Comparison of ENCODE assay signal across 7 cellular contexts in the genomic region with DNA sequence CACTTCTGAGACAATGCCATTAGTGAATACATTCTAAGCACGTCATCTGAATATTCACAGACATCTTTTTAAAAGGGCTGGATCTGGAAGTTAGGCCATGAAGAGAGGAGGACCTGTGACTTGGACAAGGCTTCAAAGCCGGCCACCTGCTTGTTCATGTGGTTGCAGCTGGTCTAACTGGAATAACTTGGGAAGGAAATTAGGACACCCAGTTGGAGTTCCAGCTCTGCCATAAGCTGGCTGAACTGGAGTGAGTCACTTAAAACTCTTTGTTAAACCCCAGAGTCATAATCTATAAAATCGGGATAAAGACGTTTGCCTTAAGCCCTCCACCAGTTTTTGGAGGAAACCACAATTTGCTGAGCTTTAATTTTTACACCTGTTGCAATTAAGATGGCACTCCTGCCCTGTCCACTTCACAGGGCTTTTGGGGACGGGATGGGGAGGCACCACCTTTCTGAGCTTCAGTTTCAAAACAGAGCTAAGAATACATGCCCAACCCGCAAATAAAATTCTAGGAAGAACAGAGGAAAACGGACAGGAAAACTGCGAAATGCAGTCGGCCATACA. TPM values are rescaled to one million over a fixed set of nuclear protein-coding genes. Genes with fewer than 3 reads are reported as not detected.
DNase-seq lines count a peak whose midpoint lies in the region; ATAC-seq, FAIRE-seq and TF ChIP-seq lines count a peak whose summit lies in the region.

No MANE protein-coding gene starts in this region.

- H3K9me3 ChIP-seq in K562 (replicated peaks; ENCODE audit: control insufficient read depth, insufficient read depth, low read depth, low read length), result no peaks in the 10 kb centered on the region
- no peaks in the 10 kb centered on the region for H3K9me3 ChIP-seq in lung (ENCODE audit: control insufficient read depth in 2 of 2, insufficient read depth in 1 of 2, low read length in 1 of 2)

- H4K20me1 ChIP-seq in K562 (replicated peaks; ENCODE audit: control insufficient read depth, insufficient read depth, low read length), result no peaks in the 10 kb centered on the region

- peak overlapping the region; percentile 96 to 99 (median 98) for H3K4me3 Mint-ChIP-seq in IgD-negative memory B cell

- intact Hi-C loops in K562 (cut with micrococcal nuclease), result loop anchor here (2.0 kb wide), 1 partner anchor 85 kb away; the partner anchor contains the start of gene NR4A3

- in situ Hi-C loops in K562 (cut with MboI), result no loop called here

- H3K9me3 Mint-ChIP-seq in IgD-negative memory B cell, result no peaks in the 10 kb centered on the region

- H3K27me3 Mint-ChIP-seq in IgD-negative memory B cell, result no peaks in the 10 kb centered on the region

- TF ChIP-seq CTCF in K562 (IDR thresholded peaks at IDR 0.05 in 2 of 3, conservative IDR thresholded peaks at IDR 0.05 in 1 of 3; ENCODE audit: insufficient read depth in 2 of 3, low read depth in 1 of 3, low read length in 3 of 3) (no peak), lung (IDR thresholded peaks at IDR 0.05; ENCODE audit: control extremely low read depth, extremely low read depth) (no peak)

- TF ChIP-seq RAD21 in K562 (CRISPR knock-in tag; conservative IDR thresholded peaks at IDR 0.05 in 1 of 2, IDR thresholded peaks at IDR 0.05 in 1 of 2), result no peak

- H3K36me3 ChIP-seq in K562 (ENCODE audit: control insufficient read depth, insufficient read depth, low read length) (no peaks in the 10 kb centered on the region), lung (ENCODE audit: control insufficient read depth in 2 of 2, insufficient read depth in 2 of 2, low read length in 2 of 2) (no peaks in the 10 kb centered on the region), urinary bladder (ENCODE audit: insufficient read depth) (no peaks in the 10 kb centered on the region)

- H3K27me3 ChIP-seq in K562 (ENCODE audit: control insufficient read depth in 2 of 2, insufficient read depth in 2 of 2, low read length in 2 of 2) (no peaks in the 10 kb centered on the region), lung (ENCODE audit: control insufficient read depth, insufficient read depth) (no peaks in the 10 kb centered on the region)

- H3K9ac ChIP-seq in K562 (ENCODE audit: insufficient read depth in 1 of 2, low read depth in 2 of 2, low read length in 2 of 2), result peak overlapping the region; percentile 38 to 51; a peak in 3 of 4 replicates

- POLR2A ChIA-PET in K562 (lab: Yijun Ruan, JAX), result interaction anchor here (0.6 to 2.5 kb wide), 3 partner anchors 10 to 36 kb away, joined by 3 to 12 read pairs (median 3); no protein-coding TSS in a partner anchor

- no peaks in the 10 kb centered on the region for H3K9me1 ChIP-seq in K562 (ENCODE audit: control insufficient read depth, insufficient read depth, low read length)

- no peak for TF ChIP-seq EP300 in K562 (IDR thresholded peaks at IDR 0.05; ENCODE audit: low read length)

- peaks cover 0 to 6% of the 10 kb centered on the region in 2 experiments; a peak in 2 of 5 replicates for H3K4me1 ChIP-seq in K562 (replicated peaks in 1 of 2; ENCODE audit: control insufficient read depth in 2 of 2, insufficient read depth in 2 of 2, low read length in 2 of 2)
- H3K4me1 ChIP-seq in lung (ENCODE audit: control insufficient read depth in 2 of 2, insufficient read depth in 2 of 2, low read length in 2 of 2), result peaks cover 0 to 3% of the 10 kb centered on the region in 2 donors
- no peaks in the 10 kb centered on the region for H3K4me1 ChIP-seq in urinary bladder (ENCODE audit: insufficient read depth)

- WGBS in K562 (ENCODE audit: insufficient coverage, low coverage, missing lambda C conversion rate), result 15% methylated on average over 9 of the region's 9 CpGs
- WGBS in lung, 2 donors, result 17 to 22% methylated on average over 9 of the region's 9 CpGs
- 26% methylated on average over 9 of the region's 9 CpGs for WGBS in urinary bladder

- H3K27ac ChIP-seq in K562 (ENCODE audit: extremely low read depth, low read depth, low read length), result peak overlapping the region; percentile 44; the same call in 1 of the 3 replicates
- H3K27ac ChIP-seq in lung (ENCODE audit: low read depth in 1 of 2, low read length in 1 of 2), result peak overlapping the region in 1 of 2 donors; percentile 18
- H3K27ac ChIP-seq in urinary bladder (ENCODE audit: low read depth), result peak overlapping the region; percentile 52

- peaks cover 28% of the 10 kb centered on the region; the same call in 2 of the 3 replicates for H3K79me2 ChIP-seq in K562 (ENCODE audit: control insufficient read depth, insufficient read depth, low read length)

- peaks cover 3% of the 10 kb centered on the region for H3K36me3 Mint-ChIP-seq in IgD-negative memory B cell

- TF ChIP-seq POLR2A in K562 (conservative IDR thresholded peaks at IDR 0.05), result no peak

- DNase-seq in K562 (ENCODE audit: extremely low read depth in 1 of 4, low spot score in 3 of 4) (peak in 1 of 4 experiments; percentile 11), lung (ENCODE audit: low spot score) (no peak), NCI-H446 (lab: John Stamatoyannopoulos, UW) (no peak), NCI-H2081 treated with DMSO at 0.1 percent for 48 hours (lab: John Stamatoyannopoulos, UW) (no peak)

- peak overlapping the region; percentile 94 for H3K4me2 ChIP-seq in K562 (ENCODE audit: insufficient read depth, low read length)

- CTCF ChIA-PET in K562 (lab: Yijun Ruan, JAX; ENCODE audit: low intra/inter-chr PET ratio), result no interaction called here

- no peak for ATAC-seq in K562
- ATAC-seq in lung (ENCODE audit: insufficient read depth, low FRiP score), result no peak

- H3K4me3 ChIP-seq in GM08714 (ENCODE audit: low read length) (peak overlapping the region; percentile 73), K562 (peak overlapping the region; percentile 96), lung (peak overlapping the region; percentile 92), urinary bladder (ENCODE audit: low read depth, low read length) (peak overlapping the region; percentile 96)

- H3K4me1 Mint-ChIP-seq in IgD-negative memory B cell, result peaks cover 16 to 17% (median 17%) of the 10 kb centered on the region in 3 donors

- TSS peak; percentile 88 for BruUV-seq in K562 (replicated peaks; lab: Mats Ljungman, UMichigan)

- peak overlapping the region; percentile 98 for H2AFZ ChIP-seq in K562 (ENCODE audit: low read depth, low read length)

- peak overlapping the region; percentile 78 to 98 (median 96) for H3K27ac Mint-ChIP-seq in IgD-negative memory B cell

- FAIRE-seq in K562 (lab: Jason Lieb, UNC), result no peak

TF ChIP-seq in K562, 482 proteins besides CTCF, POLR2A, EP300 and RAD21 (continues in another document):
- TF ChIP-seq NFE2 (IDR thresholded peaks at IDR 0.05; ENCODE audit: low read depth) (no peak), RFX1 (IDR thresholded peaks at IDR 0.05) (no peak), E2F5 (CRISPR knock-in tag; IDR thresholded peaks at IDR 0.05) (no peak), E4F1 (CRISPR knock-in tag; IDR thresholded peaks at IDR 0.05; ENCODE audit: borderline replicate concordance) (no peak), ZNF316 (IDR thresholded peaks at IDR 0.05) (peak; percentile 81), ZNF143 (CRISPR knock-in tag; IDR thresholded peaks at IDR 0.05) (no peak), BHLHE40 (IDR thresholded peaks at IDR 0.05; ENCODE audit: low read length) (no peak), SETDB1 (IDR thresholded peaks at IDR 0.05; ENCODE audit: low read length) (no peak), SRF (CRISPR knock-in tag; IDR thresholded peaks at IDR 0.05) (no peak)

RNA-seq across cellular contexts. Expression of gene STX17, which starts 0.5 kb away (rescaled TPM):
- polyA plus RNA-seq in IgD-negative memory B cell (18.1 TPM), K562 (2011; rRNA removed) (14.3 and 19.0 TPM in 2 replicates), K562 (2014; fragmentation: Illumina TruSeq; extraction: Trizol) (17.7 and 21.0 TPM in 2 replicates), K562 (2014; fragmentation: Nextera tagmentation; extraction: Ambion mirVana) (10 to 100 TPM; 14.9 to 17.1 TPM), K562 (2014; rRNA removed) (14.4 and 14.7 TPM in 2 replicates), lung (1 to 10 TPM; 4.7 to 8.7 TPM), urinary bladder (14.5 TPM)
- total RNA-seq in K562 (2011; cell fraction: chromatin; rRNA removed; ENCODE audit: low replicate concordance), result 17.6 and 36.6 TPM in 2 replicates
- total RNA-seq in K562 (2011; cell fraction: nucleolus; rRNA removed), result 6.5 and 9.5 TPM in 2 replicates
- total RNA-seq in K562 (2011; cell fraction: nucleoplasm; rRNA removed), result 21.1 and 37.1 TPM in 2 replicates
- total RNA-seq in K562 (2014; rRNA removed) (14.7 and 16.9 TPM in 2 replicates), K562 (2014; rRNA removed; fragmentation: Illumina TruSeq; extraction: Trizol) (25.1 and 29.3 TPM in 2 replicates), K562 (2015; rRNA removed; fragmentation: Illumina TruSeq; extraction: Trizol) (20.1 and 21.7 TPM in 2 replicates), K562 (2021) (21.8 and 23.7 TPM in 2 replicates), lung (10 to 100 TPM; 28.7 to 55.0 TPM), urinary bladder (42.8 TPM)
- 5.3 and 10.3 TPM in 2 replicates for polyA plus RNA-seq in K562 (2011; cell fraction: cytosol; rRNA removed)
- 13.9 and 16.4 TPM in 2 replicates for polyA plus RNA-seq in K562 (2011; cell fraction: nucleus; rRNA removed)
- 13.6 and 15.0 TPM in 2 replicates for polyA plus RNA-seq in K562 (2012)
- polyA minus RNA-seq in K562 (2011; rRNA and poly(A)+ RNA removed), result 28.1 and 32.4 TPM in 2 replicates
- 13.3 and 16.6 TPM in 2 replicates for polyA minus RNA-seq in K562 (2011; cell fraction: cytosol; rRNA and poly(A)+ RNA removed)
- polyA minus RNA-seq in K562 (2011; cell fraction: nucleus; rRNA and poly(A)+ RNA removed), result 16.2 and 28.8 TPM in 2 replicates
